ENCODE assay signal across 20 cellular contexts in genomic region chr17:81438024-81438664, GRCh38.
"Had no signal": no experiment of that assay in that cellular context is flagged by ENCODE, and none has a peak within 500 bp of the region (broad histone marks: within the 10 kb centered on the region; RNA-seq: fewer than 3 reads in every experiment).

No MANE protein-coding gene starts in this region.

- H3K4me3 ChIP-seq: adrenal gland, cardiac muscle cell, ovary, spleen, testis had no signal

- H3K27ac Mint-ChIP-seq: activated T-cell treated with anti-CD3 and anti-CD28 coated beads, Interleukin-2, amount 50 U/mL, for 24 hours; nephron progenitor cell; stimulated activated naive CD8-positive, alpha-beta T cell treated with anti-CD3 and anti-CD28 coated beads, Interleukin-15, amount 100 ng/mL, for 72 hours had no signal

- H3K9me3 ChIP-seq: adrenal gland, ovary, spleen, testis had no signal

- H3K27ac ChIP-seq: cardiac muscle cell, ovary, testis, VCaP had no signal

- H3K9me3 Mint-ChIP-seq: activated T-cell treated with anti-CD3 and anti-CD28 coated beads, Interleukin-2, amount 50 U/mL, for 24 hours; nephron progenitor cell; stimulated activated naive CD8-positive, alpha-beta T cell treated with anti-CD3 and anti-CD28 coated beads, Interleukin-15, amount 100 ng/mL, for 72 hours had no signal

- H3K36me3 ChIP-seq: adrenal gland, cardiac muscle cell, ovary had no signal

- H3K27me3 ChIP-seq: adrenal gland, cardiac muscle cell, ovary, testis had no signal

- ATAC-seq: left ventricle myocardium superior; sciatic nerve; stimulated activated naive CD8-positive, alpha-beta T cell treated with anti-CD3 and anti-CD28 coated beads, Interleukin-15, amount 100 ng/mL, for 72 hours had no signal

- DNase-seq: activated CD4-positive, alpha-beta T cell treated with anti-CD3 and anti-CD28 coated beads for 1 hour; activated CD4-positive, alpha-beta T cell treated with anti-CD3 and anti-CD28 coated beads, Interleukin-2, amount 50 U/mL, for 4 hours; activated effector memory CD4-positive, alpha-beta T cell treated with Interleukin-2 at 50 U/mL for 16 hours; activated naive CD4-positive, alpha-beta T cell treated with anti-CD3 and anti-CD28 coated beads, Interleukin-2, amount 50 U/mL, for 16 hours; activated T-cell treated with anti-CD3 and anti-CD28 coated beads, Interleukin-2, amount 50 U/mL, for 24 hours; adrenal gland; effector CD4-positive, alpha-beta T cell; kidney glomerular epithelial cell; left ventricle myocardium superior; mesendoderm; nephron progenitor cell; ovary; spleen; stimulated activated naive CD8-positive, alpha-beta T cell treated with anti-CD3 and anti-CD28 coated beads, Interleukin-15, amount 100 ng/mL, for 72 hours; T-helper 1 cell; T1000; testis had no signal

- H3K4me3 Mint-ChIP-seq: activated T-cell treated with anti-CD3 and anti-CD28 coated beads, Interleukin-2, amount 50 U/mL, for 24 hours; nephron progenitor cell; stimulated activated naive CD8-positive, alpha-beta T cell treated with anti-CD3 and anti-CD28 coated beads, Interleukin-15, amount 100 ng/mL, for 72 hours had no signal
